Comparison of ENCODE assay signal across 29 cellular contexts in genomic region chr6:156762547-156762946, GRCh38.
"Had no signal": no experiment of that assay in that cellular context is flagged by ENCODE, and none has a peak within 500 bp of the region (broad histone marks: within the 10 kb centered on the region; RNA-seq: fewer than 3 reads in every experiment).

No MANE protein-coding gene starts in this region.

- ATAC-seq: activated CD8-positive, alpha-beta memory T cell treated with anti-CD3 and anti-CD28 coated beads, Interleukin-2, amount 10 ng/mL, durations not matched to agents 7 days and 5 days; activated naive CD8-positive, alpha-beta T cell treated with anti-CD3 and anti-CD28 coated beads, Interleukin-2, amount 50 U/mL, for 24 hours; Panc1 had no signal

- DNase-seq: activated CD4-positive, alpha-beta memory T cell treated with anti-CD3 and anti-CD28 coated beads, Interleukin-2, amount 10 ng/mL, durations not matched to agents 7 days and 5 days; activated CD4-positive, alpha-beta T cell treated with anti-CD3 and anti-CD28 coated beads for 1 hour; activated CD4-positive, alpha-beta T cell treated with anti-CD3 and anti-CD28 coated beads for 48 hours; activated CD4-positive, CD25-positive, alpha-beta regulatory T cell; activated CD8-positive, alpha-beta memory T cell treated with anti-CD3 and anti-CD28 coated beads for 24 hours; activated CD8-positive, alpha-beta memory T cell treated with anti-CD3 and anti-CD28 coated beads, Interleukin-2, amount 10 ng/mL, durations not matched to agents 7 days and 5 days; activated CD8-positive, alpha-beta memory T cell treated with anti-CD3 and anti-CD28 coated beads, Interleukin-2, amount 50 U/mL, for 48 hours; activated effector memory CD4-positive, alpha-beta T cell treated with Interleukin-2 at 50 U/mL for 16 hours; activated naive CD4-positive, alpha-beta T cell treated with anti-CD3 and anti-CD28 coated beads, Interleukin-2, amount 10 ng/mL, durations not matched to agents 7 days and 5 days; activated naive CD8-positive, alpha-beta T cell treated with anti-CD3 and anti-CD28 coated beads, Interleukin-2, amount 50 U/mL, for 24 hours; activated T-cell treated with anti-CD3 and anti-CD28 coated beads, Interleukin-2, amount 50 U/mL, for 48 hours; anterior cingulate cortex; caudate nucleus; cerebellar nuclear complex; NCI-H1092 treated with DMSO at 0.1 percent for 48 hours; NCI-H1417; NCI-H146; NCI-H187 treated with DMSO at 0.1 percent for 48 hours; NCI-H2107; NCI-H226; NCI-H446 treated with DMSO at 0.1 percent for 48 hours; NCI-H524; NCI-H774; SHP77; SJCRH30; T1000; WERI-Rb-1 had no signal

- H3K4me3 ChIP-seq: SJCRH30, SK-N-MC had no signal
